ENCODE assay signal across 6 cellular contexts in the genomic region with DNA sequence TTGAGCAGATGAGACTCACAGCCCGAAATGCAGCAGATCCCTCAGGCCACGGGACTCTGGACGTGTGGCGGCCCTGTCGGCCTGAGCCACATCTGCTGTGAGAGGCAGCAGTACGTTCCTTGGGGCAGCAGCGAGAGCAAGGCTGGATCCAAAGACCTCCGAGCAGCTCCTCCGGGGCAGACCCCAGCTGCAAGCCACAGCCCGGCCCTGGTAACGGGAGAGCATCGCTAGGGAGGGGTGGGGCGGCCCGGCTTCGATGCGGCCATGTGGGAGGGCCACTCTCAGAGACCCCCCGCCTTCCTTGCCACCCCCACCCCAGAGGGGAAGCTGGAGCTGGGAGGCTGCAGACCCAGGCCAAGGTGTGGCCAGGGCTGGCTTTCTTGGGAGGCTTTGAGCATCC. TPM values are rescaled to one million over a fixed set of nuclear protein-coding genes. Genes with fewer than 3 reads are reported as not detected.
"Had no signal": no experiment of that assay in that cellular context is flagged by ENCODE, and none has a peak within 500 bp of the region (broad histone marks: within the 10 kb centered on the region; RNA-seq: fewer than 3 reads in every experiment).

No MANE protein-coding gene starts in this region.

- DNase-seq: H9, HCEC 1CT, IMR-90 had no signal

- ATAC-seq: GM23338, K562 had no signal

- H2AFZ ChIP-seq: GM23338 had no signal

- H3K4me2 ChIP-seq: GM23338 had no signal

- H3K4me3 ChIP-seq: GM23338, K562 had no signal

RNA-seq across cellular contexts. Expression of gene GABRD, which starts 48.8 kb away (rescaled TPM):
- total RNA-seq: HT-29, IMR-90 had no signal
- polyA plus RNA-seq: IMR-90, K562 had no signal
